In genomic region chr19:41364546-41365391, GRCh38 we compare ENCODE assay signal across 8 cellular contexts. TPM values are rescaled to one million over a fixed set of nuclear protein-coding genes. Genes with fewer than 3 reads are reported as not detected.
DNase-seq lines count a peak whose midpoint lies in the region; ATAC-seq and TF ChIP-seq lines count a peak whose summit lies in the region.

No MANE protein-coding gene starts in this region.

- CTCF ChIA-PET in A673 (lab: Charles Lee): no interaction called here

- H3K27me3 ChIP-seq in A673 (replicated peaks; ENCODE audit: insufficient read depth, low read depth, low read length, poor library complexity) (no peaks in the 10 kb centered on the region), HUES48 (ENCODE audit: control insufficient read depth, insufficient read depth, low read length) (no peaks in the 10 kb centered on the region), adrenal gland (no peaks in the 10 kb centered on the region), right lobe of liver (no peaks in the 10 kb centered on the region), upper lobe of right lung (no peaks in the 10 kb centered on the region)

- DNase-seq in A673 (ENCODE audit: low spot score) (no peak), adrenal gland (peak in 2 of 7 donors; percentile 23 to 45), right lobe of liver (no peak), upper lobe of right lung (no peak), NCI-H2081 treated with DMSO at 0.1 percent for 48 hours (lab: John Stamatoyannopoulos, UW) (no peak), retina (no peak)

- intact Hi-C loops in A673 (cut with micrococcal nuclease; ENCODE audit: unreplicated experiment) (no loop called here), adrenal gland (cut with DNase I) (no loop called here), right lobe of liver (cut with DNase I) (no loop called here), upper lobe of right lung (cut with DNase I) (no loop called here)

- no TSS peak for BruUV-seq in A673 (replicated peaks; lab: Mats Ljungman, UMichigan)

- H3K9me3 ChIP-seq in A673 (ENCODE audit: low read depth, low read length, poor library complexity, severe bottlenecking) (no peaks in the 10 kb centered on the region), HUES48 (ENCODE audit: control insufficient read depth, insufficient read depth, low read length) (no peaks in the 10 kb centered on the region), adrenal gland (replicated peaks in 1 of 3) (no peaks in the 10 kb centered on the region), right lobe of liver (no peaks in the 10 kb centered on the region), upper lobe of right lung (no peaks in the 10 kb centered on the region)

- WGBS in adrenal gland, 4 donors: 72 to 83% (median 79%) methylated on average over 13 of the region's 13 CpGs
- 56% methylated on average over 8 of the region's 13 CpGs for WGBS in right lobe of liver (ENCODE audit: insufficient coverage, low coverage, low lambda C conversion rate, missing lambda C conversion rate)

- H3K4me3 ChIP-seq in A673 (ENCODE audit: low read depth, low read length, poor library complexity, severe bottlenecking) (peak overlapping the region; percentile 79), HUES48 (ENCODE audit: low read depth, low read length) (peak overlapping the region; percentile 97), adrenal gland (peak overlapping the region in 3 of 4 donors; percentile 71 to 85 (median 73)), right lobe of liver (peak overlapping the region; percentile 81 to 88 (median 81)), upper lobe of right lung (peak overlapping the region; percentile 72)

- ATAC-seq in right lobe of liver (peak in 2 of 4 donors; percentile 2 to 6), upper lobe of right lung (peak; percentile 1), HG02973 (IDR thresholded peaks at IDR 0.05; ENCODE audit: unreplicated experiment) (no peak)

- TF ChIP-seq POLR2A in adrenal gland (IDR thresholded peaks at IDR 0.05) (no peak), right lobe of liver (IDR thresholded peaks at IDR 0.05) (no peak)

- peak overlapping the region; percentile 97 for H3K9ac ChIP-seq in HUES48 (ENCODE audit: low read depth, low read length)

- no peaks in the 10 kb centered on the region for H3K36me3 ChIP-seq in A673 (ENCODE audit: insufficient read depth, low read length, poor library complexity, severe bottlenecking)
- H3K36me3 ChIP-seq in HUES48 (ENCODE audit: control insufficient read depth, insufficient read depth, low read length): no peaks in the 10 kb centered on the region
- no peaks in the 10 kb centered on the region for H3K36me3 ChIP-seq in adrenal gland (replicated peaks in 1 of 2)
- no peaks in the 10 kb centered on the region for H3K36me3 ChIP-seq in right lobe of liver
- H3K36me3 ChIP-seq in upper lobe of right lung: no peaks in the 10 kb centered on the region

- POLR2A ChIA-PET in A673 (lab: Charles Lee; ENCODE audit: low non-redundant PET): interaction anchor here (0.6 to 0.9 kb wide), 2 partner anchors 8 to 572 kb away, joined by 3 to 4 read pairs; no protein-coding TSS in a partner anchor

- H3K4me1 ChIP-seq in A673 (ENCODE audit: insufficient read depth, low read length, poor library complexity, severe bottlenecking) (peaks cover 6% of the 10 kb centered on the region), HUES48 (ENCODE audit: control insufficient read depth, insufficient read depth, low read length) (peaks cover 8% of the 10 kb centered on the region), adrenal gland (replicated peaks in 1 of 2) (peaks cover 28 to 29% of the 10 kb centered on the region in 2 donors), right lobe of liver (peaks cover 0 to 9% (median 0%) of the 10 kb centered on the region in 4 donors), upper lobe of right lung (peaks cover 19% of the 10 kb centered on the region)

- H3K27ac ChIP-seq in A673 (ENCODE audit: low read depth, low read length, poor library complexity, severe bottlenecking): peak overlapping the region; percentile 100
- H3K27ac ChIP-seq in HUES48 (ENCODE audit: low read depth, low read length): peak overlapping the region; percentile 97
- peak overlapping the region; percentile 95 to 99 (median 98) for H3K27ac ChIP-seq in adrenal gland
- peak overlapping the region; percentile 91 to 98 (median 92) for H3K27ac ChIP-seq in right lobe of liver
- H3K27ac ChIP-seq in upper lobe of right lung: peak overlapping the region; percentile 99

- TF ChIP-seq CTCF in A673 (conservative IDR thresholded peaks at IDR 0.05; ENCODE audit: low read depth, low read length): no peak
- no peak for TF ChIP-seq CTCF in adrenal gland (IDR thresholded peaks at IDR 0.05)
- TF ChIP-seq CTCF in right lobe of liver (IDR thresholded peaks at IDR 0.05): no peak
- TF ChIP-seq CTCF in upper lobe of right lung (IDR thresholded peaks at IDR 0.05): no peak

RNA-seq across cellular contexts. Expression of gene B9D2, which starts 0.8 kb away (rescaled TPM):
- 9.9 and 10.7 TPM in 2 replicates for total RNA-seq in A673 (2021)
- total RNA-seq in adrenal gland: 10 to 100 TPM in 5 of 8 donors, 1 to 10 TPM in 3; 7.5 to 16.8 (median 12.4) TPM
- 10 to 100 TPM in 1 of 3 donors, 1 to 10 TPM in 2; 2.7 to 14.4 (median 8.9) TPM for polyA plus RNA-seq in adrenal gland
- total RNA-seq in right lobe of liver: 1 to 10 TPM; 1.7 to 4.4 (median 2.6) TPM
- 5.5 TPM for total RNA-seq in upper lobe of right lung

RNA-seq across cellular contexts. Expression of gene TGFB1, which starts 11.0 kb away (rescaled TPM):
- total RNA-seq in A673 (2021) (92.4 and 102 TPM in 2 replicates), adrenal gland (10 to 100 TPM; 17.4 to 75.9 (median 42.2) TPM), right lobe of liver (10 to 100 TPM in 2 of 6 experiments, 1 to 10 TPM in 4; 4.9 to 19.1 (median 8.5) TPM), upper lobe of right lung (99.0 TPM)
- 10 to 100 TPM in 2 of 3 donors, 1 to 10 TPM in 1; 8.7 to 37.9 (median 17.1) TPM for polyA plus RNA-seq in adrenal gland

RNA-seq across cellular contexts. Expression of gene TMEM91, which starts 11.6 kb away (rescaled TPM):
- total RNA-seq in A673 (2021): 4.9 and 8.7 TPM in 2 replicates
- total RNA-seq in adrenal gland: 10 to 100 TPM in 2 of 8 donors, 1 to 10 TPM in 6; 2.0 to 13.5 (median 9.6) TPM
- polyA plus RNA-seq in adrenal gland: 10 to 100 TPM in 2 of 3 donors, 1 to 10 TPM in 1; 1.9 to 88.6 (median 30.6) TPM
- total RNA-seq in right lobe of liver: 1 to 10 TPM; 1.8 to 4.1 (median 3.0) TPM
- total RNA-seq in upper lobe of right lung: 19.5 TPM

RNA-seq across cellular contexts. Expression of gene EXOSC5, which starts 32.4 kb away (rescaled TPM):
- total RNA-seq in A673 (2021) (35.0 and 43.1 TPM in 2 replicates), adrenal gland (10 to 100 TPM; 18.8 to 73.7 (median 28.9) TPM), right lobe of liver (10 to 100 TPM in 5 of 6 experiments, 1 to 10 TPM in 1; 6.1 to 26.6 (median 14.1) TPM), upper lobe of right lung (12.4 TPM)
- polyA plus RNA-seq in adrenal gland: 10 to 100 TPM in 2 of 3 donors, 1 to 10 TPM in 1; 4.2 to 38.7 (median 18.4) TPM

RNA-seq across cellular contexts. Expression of gene BCKDHA, which starts 32.8 kb away (rescaled TPM):
- 14.7 and 15.9 TPM in 2 replicates for total RNA-seq in A673 (2021)
- total RNA-seq in adrenal gland: 100 to 1,000 TPM in 5 of 8 donors, 10 to 100 TPM in 3; 51.8 to 294 (median 116) TPM
- 10 to 100 TPM; 17.6 to 44.3 (median 30.4) TPM for polyA plus RNA-seq in adrenal gland
- 10 to 100 TPM; 32.1 to 68.7 (median 48.9) TPM for total RNA-seq in right lobe of liver
- 15.0 TPM for total RNA-seq in upper lobe of right lung
